Comparison of ENCODE assay signal across 8 cellular contexts in genomic region chr5:118987988-118988945, GRCh38. TPM values are rescaled to one million over a fixed set of nuclear protein-coding genes. Genes with fewer than 3 reads are reported as not detected.
DNase-seq lines count a peak whose midpoint lies in the region; ATAC-seq, FAIRE-seq and TF ChIP-seq lines count a peak whose summit lies in the region.

Gene DTWD2, minus strand, starts transcription at chr5:118988547. Its CDS starts 36 bp downstream, at chr5:118988511.

- H3K36me3 Mint-ChIP-seq in activated naive CD8-positive, alpha-beta T cell treated with anti-CD3 and anti-CD28 coated beads, Interleukin-2, amount 10 ng/mL, durations not matched to agents 7 days and 5 days, result no peaks in the 10 kb centered on the region

- H3K27me3 ChIP-seq in pancreas (no peaks in the 10 kb centered on the region), tibial nerve (no peaks in the 10 kb centered on the region)

- H3K9me3 ChIP-seq in pancreas, result no peaks in the 10 kb centered on the region
- no peaks in the 10 kb centered on the region for H3K9me3 ChIP-seq in tibial nerve

- H3K36me3 ChIP-seq in pancreas (no peaks in the 10 kb centered on the region), tibial nerve (no peaks in the 10 kb centered on the region)

- WGBS in pancreas, 2 donors, result 1% methylated on average over 78 to 79 of the region's 79 CpGs
- 2 to 5% methylated on average over 47 to 65 of the region's 79 CpGs for WGBS in tibial nerve, 2 donors

- DNase-seq in NCI-H1105 (lab: John Stamatoyannopoulos, UW) (peak; percentile 90), SKM-1 (lab: John Stamatoyannopoulos, UW; ENCODE audit: unreplicated experiment) (peak; percentile 70), Right ventricle myocardium superior (peak; percentile 96), pancreas (peak; percentile 96 to 97 (median 97)), tibial nerve (ENCODE audit: low spot score in 2 of 2) (peak; percentile 78 to 80)
- peak; percentile 98 for DNase-seq in activated naive CD8-positive, alpha-beta T cell treated with anti-CD3 and anti-CD28 coated beads, Interleukin-2, amount 10 ng/mL, durations not matched to agents 7 days and 5 days

- peak within 1 kb of the TSS; percentile 78 for H3K4me3 Mint-ChIP-seq in activated naive CD8-positive, alpha-beta T cell treated with anti-CD3 and anti-CD28 coated beads, Interleukin-2, amount 10 ng/mL, durations not matched to agents 7 days and 5 days

- TF ChIP-seq POLR2A in tibial nerve (IDR thresholded peaks at IDR 0.05), result peak in 1 of 2 donors; percentile 48

- peak; percentile 12 to 45 for TF ChIP-seq EP300 in tibial nerve (IDR thresholded peaks at IDR 0.05)

- H3K27me3 Mint-ChIP-seq in activated naive CD8-positive, alpha-beta T cell treated with anti-CD3 and anti-CD28 coated beads, Interleukin-2, amount 10 ng/mL, durations not matched to agents 7 days and 5 days, result no peaks in the 10 kb centered on the region

- peaks cover 12% of the 10 kb centered on the region for H3K4me1 Mint-ChIP-seq in activated naive CD8-positive, alpha-beta T cell treated with anti-CD3 and anti-CD28 coated beads, Interleukin-2, amount 10 ng/mL, durations not matched to agents 7 days and 5 days

- peak within 1 kb of the TSS; percentile 70 for H3K27ac Mint-ChIP-seq in activated naive CD8-positive, alpha-beta T cell treated with anti-CD3 and anti-CD28 coated beads, Interleukin-2, amount 10 ng/mL, durations not matched to agents 7 days and 5 days

- H3K27ac ChIP-seq in pancreas (peak within 1 kb of the TSS; percentile 95 to 99 (median 98)), tibial nerve (peak within 1 kb of the TSS; percentile 87 to 93 (median 92))

- no peaks in the 10 kb centered on the region for H3K9me3 Mint-ChIP-seq in activated naive CD8-positive, alpha-beta T cell treated with anti-CD3 and anti-CD28 coated beads, Interleukin-2, amount 10 ng/mL, durations not matched to agents 7 days and 5 days

- POLR2A ChIA-PET in activated naive CD8-positive, alpha-beta T cell treated with anti-CD3 and anti-CD28 coated beads, Interleukin-2, amount 10 ng/mL, durations not matched to agents 7 days and 5 days (lab: Charles Lee), result interaction anchor here (0.6 to 1.2 kb wide), 7 partner anchors 9 to 464 kb away, joined by 3 to 7 read pairs (median 3); partner anchors contain the start of genes DMXL1 and HSD17B4

- TF ChIP-seq CTCF in GM12873 (IDR thresholded peaks at IDR 0.05; ENCODE audit: insufficient read depth, low read depth, low read length, missing control alignments) (peak; percentile 79), pancreas (IDR thresholded peaks at IDR 0.05) (peak; percentile 89 to 98 (median 92)), tibial nerve (IDR thresholded peaks at IDR 0.05) (peak; percentile 85 to 98 (median 92))

- intact Hi-C loops in Right ventricle myocardium superior (cut with DNase I) (loop anchor here (2.0 to 5.0 kb wide), 2 partner anchors 83 to 429 kb away; partner anchors contain the start of gene DMXL1), pancreas (cut with DNase I) (no loop called here)

- H3K4me3 ChIP-seq in pancreas (peak within 1 kb of the TSS; percentile 83 to 90 (median 84)), tibial nerve (peak within 1 kb of the TSS; percentile 54 to 95 (median 80))

- H3K4me1 ChIP-seq in pancreas (peaks cover 11 to 24% (median 12%) of the 10 kb centered on the region in 3 donors), tibial nerve (peaks cover 0 to 23% (median 3%) of the 10 kb centered on the region in 4 donors)

- ATAC-seq in HG02678 (IDR thresholded peaks at IDR 0.05; ENCODE audit: unreplicated experiment) (peak; percentile 94), Right ventricle myocardium superior (ENCODE audit: poor library complexity) (peak; percentile 99), pancreas (peak; percentile 93 to 97 (median 94))
- ATAC-seq in activated naive CD8-positive, alpha-beta T cell treated with anti-CD3 and anti-CD28 coated beads, Interleukin-2, amount 10 ng/mL, durations not matched to agents 7 days and 5 days (ENCODE audit: low read depth), result peak; percentile 95

- no peak for FAIRE-seq in pancreas (lab: Jason Lieb, UNC)

RNA-seq across cellular contexts. Expression of gene DTWD2, which starts in this region (rescaled TPM):
- total RNA-seq in activated naive CD8-positive, alpha-beta T cell treated with anti-CD3 and anti-CD28 coated beads, Interleukin-2, amount 10 ng/mL, durations not matched to agents 7 days and 5 days, result 1 to 10 TPM; 2.6 to 3.7 TPM
- 11.8 TPM for total RNA-seq in Right ventricle myocardium superior
- total RNA-seq in pancreas, result 1 to 10 TPM; 4.1 to 6.9 (median 4.7) TPM
- 1 to 10 TPM; 1.8 to 1.9 TPM for polyA plus RNA-seq in pancreas
- total RNA-seq in tibial nerve, result 1 to 10 TPM; 6.1 to 9.8 (median 6.3) TPM

Comparison
In these comparisons a context has a peak if more than half of its experiments do, and no peak if none do; other contexts are left out.
1. Peak in every context shown above with its lines: DNase-seq, ATAC-seq, H3K4me3 ChIP-seq and H3K27ac ChIP-seq.